Comparison of ENCODE assay signal across 10 cellular contexts in genomic region chr9:123938401-123938800, GRCh38.
"Had no signal": no experiment of that assay in that cellular context is flagged by ENCODE, and none has a peak within 500 bp of the region (broad histone marks: within the 10 kb centered on the region; RNA-seq: fewer than 3 reads in every experiment).

No MANE protein-coding gene starts in this region.

- H3K9ac ChIP-seq: GM23248 had no signal

- H3K27ac ChIP-seq: GM23248, HL-60 had no signal

- H3K4me1 Mint-ChIP-seq: IgD-negative memory B cell had no signal

- DNase-seq: GM23248, GOT3, H7, HFFc6, KBM-7 had no signal

- H3K4me3 Mint-ChIP-seq: HFFc6, IgD-negative memory B cell had no signal

- H3K36me3 ChIP-seq: HAP-1 had no signal

- ATAC-seq: HCT116, HepG2 had no signal

- H3K27ac Mint-ChIP-seq: HFFc6, IgD-negative memory B cell had no signal

- H2AFZ ChIP-seq: GM23248 had no signal

- H3K4me3 ChIP-seq: GM23248, HAP-1 had no signal
